ENCODE assay signal across 17 cellular contexts in the genomic region with DNA sequence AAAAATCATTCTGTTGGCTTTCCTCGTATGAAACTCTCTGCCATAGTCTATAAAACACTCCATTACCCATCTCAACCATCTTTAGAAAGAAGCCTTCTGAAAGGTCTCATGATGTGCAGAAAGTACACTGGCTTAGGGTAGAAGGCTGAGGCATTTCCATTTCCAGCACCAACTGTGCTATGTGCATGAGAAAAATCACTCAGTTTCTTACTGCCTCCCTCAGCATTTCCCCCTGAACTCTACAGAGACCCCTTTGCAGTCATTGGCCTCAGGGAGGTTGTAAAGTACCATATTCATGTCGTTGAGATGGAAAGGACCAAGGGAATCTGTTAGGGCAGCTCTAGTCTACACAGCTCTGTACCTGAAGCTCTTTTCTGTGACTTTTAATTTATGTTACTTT. TPM values are rescaled to one million over a fixed set of nuclear protein-coding genes. Genes with fewer than 3 reads are reported as not detected.
DNase-seq lines count a peak whose midpoint lies in the region; ATAC-seq, FAIRE-seq and TF ChIP-seq lines count a peak whose summit lies in the region.
"Had no signal": no experiment of that assay in that cellular context is flagged by ENCODE, and none has a peak within 500 bp of the region (broad histone marks: within the 10 kb centered on the region; RNA-seq: fewer than 3 reads in every experiment).

No MANE protein-coding gene starts in this region.

- no peak overlapping the region for H2AFZ ChIP-seq in HepG2 (ENCODE audit: low read length)
- peak overlapping the region; percentile 75; the same call in 1 of the 2 replicates for H2AFZ ChIP-seq in OCI-LY7 (ENCODE audit: low read length)

- no peaks in the 10 kb centered on the region for H3K36me3 ChIP-seq in HepG2 (replicated peaks in 1 of 2; ENCODE audit: control insufficient read depth in 1 of 2, insufficient read depth in 2 of 2, low read length in 2 of 2)
- H3K36me3 ChIP-seq in right lobe of liver: no peaks in the 10 kb centered on the region
- peaks cover 4% of the 10 kb centered on the region; the same call in 1 of the 2 replicates for H3K36me3 ChIP-seq in OCI-LY7 (ENCODE audit: insufficient read depth, low read length)
- H3K36me3 ChIP-seq: HAP-1 had no signal

- no peaks in the 10 kb centered on the region for H3K9me2 ChIP-seq in OCI-LY7 (ENCODE audit: insufficient read depth, low read length)

- TF ChIP-seq RAD21 in HepG2 (CRISPR knock-in tag; IDR thresholded peaks at IDR 0.05): no peak

- POLR2A ChIA-PET in HepG2 (lab: Yijun Ruan, JAX) (no interaction called here), OCI-LY7 (lab: Charles Lee) (interaction anchor here (0.6 to 2.7 kb wide), 8 partner anchors 8 to 284 kb away, joined by 3 to 8 read pairs (median 5); no protein-coding TSS in a partner anchor)
- POLR2A ChIA-PET in CD4-positive, alpha-beta T cell (lab: Charles Lee): no interaction called here

- no peaks in the 10 kb centered on the region for H3K36me3 Mint-ChIP-seq in endothelial cell (ENCODE audit: low read depth, unreplicated experiment)
- H3K36me3 Mint-ChIP-seq in type B pancreatic cell: no peaks in the 10 kb centered on the region
- H3K36me3 Mint-ChIP-seq in CD4-positive, alpha-beta T cell (ENCODE audit: low read depth): no peaks in the 10 kb centered on the region

- H3K9me3 Mint-ChIP-seq in endothelial cell (ENCODE audit: unreplicated experiment) (no peaks in the 10 kb centered on the region), type B pancreatic cell (no peaks in the 10 kb centered on the region)
- H3K9me3 Mint-ChIP-seq in CD4-positive, alpha-beta T cell: no peaks in the 10 kb centered on the region
- H3K9me3 Mint-ChIP-seq: IgD-negative memory B cell had no signal

- ATAC-seq in HepG2: peak; percentile 22; the same call in 2 of the 3 replicates
- no peak for ATAC-seq in right lobe of liver
- no peak for ATAC-seq in CD4-positive, alpha-beta T cell (ENCODE audit: poor library complexity)

- peaks cover 17% of the 10 kb centered on the region for H3K4me1 Mint-ChIP-seq in endothelial cell (ENCODE audit: unreplicated experiment)
- H3K4me1 Mint-ChIP-seq in type B pancreatic cell (ENCODE audit: unreplicated experiment): peaks cover 17% of the 10 kb centered on the region
- H3K4me1 Mint-ChIP-seq in CD4-positive, alpha-beta T cell (ENCODE audit: low read depth): peaks cover 14% of the 10 kb centered on the region

- BruUV-seq in HepG2 (replicated peaks; lab: Mats Ljungman, UMichigan) (no TSS peak), OCI-LY7 (replicated peaks; lab: Mats Ljungman, UMichigan) (no TSS peak)

- H3K4me3 ChIP-seq in HepG2 (replicated peaks in 1 of 3; ENCODE audit: insufficient read depth in 1 of 3, low read depth in 2 of 3, low read length in 3 of 3) (no peak overlapping the region), right lobe of liver (no peak overlapping the region), OCI-LY7 (ENCODE audit: low read depth, low read length, poor library complexity, severe bottlenecking) (peak overlapping the region; percentile 37)
- H3K4me3 ChIP-seq: HAP-1 had no signal

- FAIRE-seq in HepG2 (lab: Jason Lieb, UNC): no peak

- H3K4me1 ChIP-seq in HepG2 (ENCODE audit: insufficient read depth, low read length) (peaks cover 19% of the 10 kb centered on the region), right lobe of liver (peaks cover 0 to 4% (median 0%) of the 10 kb centered on the region in 4 donors), OCI-LY7 (ENCODE audit: insufficient read depth, low read length, poor library complexity, severe bottlenecking) (peaks cover 42% of the 10 kb centered on the region)

- no peaks in the 10 kb centered on the region for H4K20me1 ChIP-seq in HepG2 (ENCODE audit: insufficient read depth, low read length)
- no peaks in the 10 kb centered on the region for H4K20me1 ChIP-seq in OCI-LY7 (ENCODE audit: insufficient read depth, low read length)

- no peak overlapping the region for H3K9ac ChIP-seq in HepG2 (ENCODE audit: insufficient read depth, low read depth, low read length)

- H3K27me3 Mint-ChIP-seq in endothelial cell (ENCODE audit: unreplicated experiment): no peaks in the 10 kb centered on the region
- H3K27me3 Mint-ChIP-seq in type B pancreatic cell: peaks cover 8% of the 10 kb centered on the region
- peaks cover 38% of the 10 kb centered on the region for H3K27me3 Mint-ChIP-seq in CD4-positive, alpha-beta T cell

- H3K27ac Mint-ChIP-seq in endothelial cell (ENCODE audit: unreplicated experiment) (peak overlapping the region; percentile 45), type B pancreatic cell (no peak overlapping the region)
- H3K27ac Mint-ChIP-seq in CD4-positive, alpha-beta T cell: no peak overlapping the region
- H3K27ac Mint-ChIP-seq: IgD-negative memory B cell had no signal

- no peaks in the 10 kb centered on the region for H3K9me3 ChIP-seq in HepG2 (ENCODE audit: low read length)
- H3K9me3 ChIP-seq in right lobe of liver: no peaks in the 10 kb centered on the region
- H3K9me3 ChIP-seq in OCI-LY7 (ENCODE audit: low read length): peaks cover 6% of the 10 kb centered on the region; the same call in 1 of the 2 replicates
- H3K9me3 ChIP-seq in CD4-positive, alpha-beta T cell (ENCODE audit: control insufficient read depth, low read length): no peaks in the 10 kb centered on the region
- H3K9me3 ChIP-seq: HAP-1 had no signal

- H3K4me2 ChIP-seq in HepG2 (ENCODE audit: low read depth, low read length) (peak overlapping the region; percentile 95), OCI-LY7 (ENCODE audit: low read length) (peak overlapping the region; percentile 70)

- DNase-seq in HepG2 (ENCODE audit: low spot score): no peak
- no peak for DNase-seq in right lobe of liver
- DNase-seq in OCI-LY7 (ENCODE audit: low spot score): peak; percentile 68
- no peak for DNase-seq in endothelial cell (ENCODE audit: low spot score)
- DNase-seq in type B pancreatic cell (ENCODE audit: extremely low spot score, unreplicated experiment): no peak
- no peak for DNase-seq in NCI-H2227 treated with DMSO at 0.1 percent for 48 hours (lab: John Stamatoyannopoulos, UW)
- no peak for DNase-seq in SHP77 treated with DMSO at 0.1 percent for 48 hours (lab: John Stamatoyannopoulos, UW)
- no peak for DNase-seq in CD4-positive, alpha-beta T cell
- DNase-seq: 8988T, NCI-H1417 treated with DMSO at 0.1 percent for 48 hours, NCI-H1930, NCI-H2171, NCI-H446 treated with DMSO at 0.1 percent for 48 hours, NCI-H748 treated with DMSO at 0.1 percent for 48 hours had no signal

- H3K27me3 ChIP-seq in HepG2 (ENCODE audit: control insufficient read depth in 1 of 2, insufficient read depth in 2 of 2, low read length in 2 of 2) (peaks cover 0 to 14% of the 10 kb centered on the region in 2 experiments; a peak in 3 of 5 replicates), right lobe of liver (no peaks in the 10 kb centered on the region)
- H3K27me3 ChIP-seq in CD4-positive, alpha-beta T cell (ENCODE audit: control insufficient read depth, insufficient read depth, low read length): peaks cover 24% of the 10 kb centered on the region

- intact Hi-C loops in HepG2 (cut with micrococcal nuclease; ENCODE audit: unreplicated experiment): loop anchor here (10.0 kb wide), 1 partner anchor 128 kb away; no protein-coding TSS in a partner anchor
- intact Hi-C loops in right lobe of liver (cut with DNase I): no loop called here
- intact Hi-C loops in OCI-LY7 (cut with micrococcal nuclease; ENCODE audit: unreplicated experiment): no loop called here
- intact Hi-C loops in CD4-positive, alpha-beta T cell (cut with DNase I, micrococcal nuclease): no loop called here

- H3K79me2 ChIP-seq in HepG2 (ENCODE audit: insufficient read depth, low read length) (no peaks in the 10 kb centered on the region), OCI-LY7 (ENCODE audit: insufficient read depth, low read depth, low read length) (no peaks in the 10 kb centered on the region)

- TF ChIP-seq EP300 in HepG2 (IDR thresholded peaks at IDR 0.05; ENCODE audit: low read depth in 2 of 2, low read length in 2 of 2) (no peak), HepG2 (CRISPR knock-in tag; IDR thresholded peaks at IDR 0.05; ENCODE audit: borderline replicate concordance) (no peak)

- TF ChIP-seq CTCF in HepG2 (CRISPR knock-in tag; IDR thresholded peaks at IDR 0.05) (peak; percentile 34), right lobe of liver (IDR thresholded peaks at IDR 0.05) (no peak), OCI-LY7 (conservative IDR thresholded peaks at IDR 0.05; ENCODE audit: low read length) (peak; percentile 66), endothelial cell (IDR thresholded peaks at IDR 0.05; ENCODE audit: unreplicated experiment) (no peak), type B pancreatic cell (conservative IDR thresholded peaks at IDR 0.05) (no peak)
- no peak for TF ChIP-seq CTCF in CD4-positive, alpha-beta T cell (IDR thresholded peaks at IDR 0.05)

- H3K4me3 Mint-ChIP-seq in endothelial cell (ENCODE audit: unreplicated experiment): no peak overlapping the region
- peak overlapping the region; percentile 51 for H3K4me3 Mint-ChIP-seq in type B pancreatic cell
- H3K4me3 Mint-ChIP-seq in CD4-positive, alpha-beta T cell: no peak overlapping the region
- H3K4me3 Mint-ChIP-seq: IgD-negative memory B cell had no signal

- WGBS in HepG2 (ENCODE audit: low lambda C conversion rate): 4% methylated on average over 2 of the region's 2 CpGs
- 36% methylated on average over 2 of the region's 2 CpGs for WGBS in right lobe of liver (ENCODE audit: insufficient coverage, low coverage, low lambda C conversion rate, missing lambda C conversion rate)

- in situ Hi-C loops in HepG2 (cut with HindIII; ENCODE audit: extremely low pct_ligation_motif_present, low pct_unique_long_range_greater_than_20kb): no loop called here

- CTCF ChIA-PET in HepG2 (lab: Yijun Ruan, JAX; ENCODE audit: low intra/inter-chr PET ratio, low total read pairs): interaction anchor here (1.0 kb wide), 1 partner anchor 19 kb away, joined by 3 read pairs; no protein-coding TSS in a partner anchor
- CTCF ChIA-PET in OCI-LY7 (lab: Charles Lee; ENCODE audit: unreplicated experiment): interaction anchor here (1.4 kb wide), 1 partner anchor 97 kb away, joined by 4 read pairs; no protein-coding TSS in a partner anchor
- CTCF ChIA-PET in CD4-positive, alpha-beta T cell (lab: Charles Lee): no interaction called here

- H3K27ac ChIP-seq in HepG2 (ENCODE audit: extremely low read length, insufficient read depth, low read length) (no peak overlapping the region), right lobe of liver (no peak overlapping the region), OCI-LY7 (ENCODE audit: low read depth, low read length, poor library complexity, severe bottlenecking) (peak overlapping the region; percentile 31)
- no peak overlapping the region for H3K27ac ChIP-seq in CD4-positive, alpha-beta T cell (ENCODE audit: low read depth, low read length)

- TF ChIP-seq POLR2A in HepG2 (IDR thresholded peaks at IDR 0.05; ENCODE audit: insufficient read depth in 1 of 2, low read depth in 2 of 2, low read length in 2 of 2) (no peak), right lobe of liver (IDR thresholded peaks at IDR 0.05) (no peak)

RNA-seq across cellular contexts. Expression of gene STEAP1B, which starts 46.8 kb away (rescaled TPM):
- total RNA-seq in HepG2 (2016; rRNA removed; fragmentation: Illumina TruSeq; extraction: Trizol): not detected in 2 replicates
- total RNA-seq in HepG2 (2016; cell fraction: cytosol; rRNA removed; fragmentation: Illumina TruSeq; extraction: Trizol; ENCODE audit: low read depth): not detected in 2 replicates
- total RNA-seq in HepG2 (2016; cell fraction: insoluble cytoplasmic fraction; rRNA removed; fragmentation: Illumina TruSeq; extraction: Trizol): not detected in 2 replicates
- total RNA-seq in HepG2 (2016; cell fraction: membrane; rRNA removed; fragmentation: Illumina TruSeq; extraction: Trizol): not detected in 2 replicates
- total RNA-seq in HepG2 (2016; cell fraction: nucleus; rRNA removed; fragmentation: Illumina TruSeq; extraction: Trizol): not detected in 2 replicates
- not detected in 2 replicates for polyA plus RNA-seq in HepG2 (2011; rRNA removed)
- not detected in 2 replicates for polyA plus RNA-seq in HepG2 (2011; cell fraction: cytosol; rRNA removed)
- polyA plus RNA-seq in HepG2 (2011; cell fraction: nucleus; rRNA removed): not detected in 2 replicates
- polyA plus RNA-seq in HepG2 (2012): not detected in 2 replicates
- not detected in 2 replicates for polyA plus RNA-seq in HepG2 (2016; cell fraction: cytosol; fragmentation: Illumina TruSeq; extraction: Trizol; ENCODE audit: low read depth)
- polyA plus RNA-seq in HepG2 (2016; cell fraction: insoluble cytoplasmic fraction; fragmentation: Illumina TruSeq; extraction: Trizol; ENCODE audit: low read depth): not detected in 2 replicates
- not detected in 2 replicates for polyA plus RNA-seq in HepG2 (2016; cell fraction: membrane; fragmentation: Illumina TruSeq; extraction: Trizol; ENCODE audit: low read depth)
- not detected in 2 replicates for polyA plus RNA-seq in HepG2 (2016; cell fraction: nucleus; fragmentation: Illumina TruSeq; extraction: Trizol; ENCODE audit: insufficient read depth, low read depth)
- 0.58 TPM in 1 of 2 replicates, not detected in the other for polyA minus RNA-seq in HepG2 (2011; rRNA and poly(A)+ RNA removed; ENCODE audit: low replicate concordance)
- not detected in 2 replicates for polyA minus RNA-seq in HepG2 (2011; cell fraction: cytosol; rRNA and poly(A)+ RNA removed)
- polyA minus RNA-seq in HepG2 (2011; cell fraction: nucleus; rRNA and poly(A)+ RNA removed): 0.37 TPM in 1 of 2 replicates, not detected in the other
- under 1 TPM in 2 of 6 experiments, not detected in 4; 0.25 to 0.60 TPM for total RNA-seq in right lobe of liver
- total RNA-seq in OCI-LY7 (2014; rRNA removed; shearing (Covaris generic)): 0.36 and 0.69 TPM in 2 replicates
- total RNA-seq in OCI-LY7 (2022): 1.1 and 2.1 TPM in 2 replicates
- total RNA-seq in endothelial cell (ENCODE audit: unreplicated experiment): 5.6 TPM
- total RNA-seq in type B pancreatic cell (ENCODE audit: low replicate concordance): 2.0 TPM in 1 of 2 replicates, not detected in the other
- total RNA-seq in CD4-positive, alpha-beta T cell: not detected
- total RNA-seq: LHCN-M2 had no signal

Comparison
In these comparisons a context has a peak if more than half of its experiments do, and no peak if none do; other contexts are left out.
1. CTCF ChIP-seq: peak in HepG2 (single experiment) and OCI-LY7 (single experiment); none in right lobe of liver (0 of 4), endothelial cell (single experiment), type B pancreatic cell (single experiment) and CD4-positive, alpha-beta T cell (single experiment).